ENCODE assay signal across 2 cellular contexts in the genomic region with DNA sequence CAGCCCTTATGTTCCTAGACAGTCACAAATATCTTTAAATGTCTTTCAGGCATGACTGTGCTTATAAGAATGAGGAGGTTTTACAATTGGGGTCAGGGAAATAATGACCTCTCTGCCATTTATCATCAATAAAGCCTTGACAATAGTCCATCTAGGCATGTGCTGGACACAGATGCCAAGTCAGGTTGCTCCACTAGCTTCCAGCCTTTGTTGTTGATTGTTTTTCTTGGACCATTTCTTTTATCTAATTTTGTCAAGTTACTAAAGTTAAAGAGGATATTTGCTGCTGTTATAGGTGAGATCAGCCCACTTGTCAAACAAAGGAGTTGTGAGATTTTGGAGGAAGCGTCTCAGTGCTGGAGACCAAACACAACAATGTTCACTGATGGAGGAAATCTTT.
TF ChIP-seq lines count a peak whose summit lies in the region.

No MANE protein-coding gene starts in this region.

TF ChIP-seq in endothelial cell of umbilical vein, 7 proteins besides CTCF, POLR2A, EP300 and RAD21 (continued from another document):
- TF ChIP-seq, protein P1, sequence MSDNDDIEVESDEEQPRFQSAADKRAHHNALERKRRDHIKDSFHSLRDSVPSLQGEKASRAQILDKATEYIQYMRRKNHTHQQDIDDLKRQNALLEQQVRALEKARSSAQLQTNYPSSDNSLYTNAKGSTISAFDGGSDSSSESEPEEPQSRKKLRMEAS (IDR thresholded peaks at IDR 0.05; ENCODE audit: insufficient read depth, insufficient read length), result no peak

TF ChIP-seq in neural cell, 6 proteins besides CTCF, POLR2A, EP300 and RAD21 (continued from another document):
- TF ChIP-seq, protein P2, sequence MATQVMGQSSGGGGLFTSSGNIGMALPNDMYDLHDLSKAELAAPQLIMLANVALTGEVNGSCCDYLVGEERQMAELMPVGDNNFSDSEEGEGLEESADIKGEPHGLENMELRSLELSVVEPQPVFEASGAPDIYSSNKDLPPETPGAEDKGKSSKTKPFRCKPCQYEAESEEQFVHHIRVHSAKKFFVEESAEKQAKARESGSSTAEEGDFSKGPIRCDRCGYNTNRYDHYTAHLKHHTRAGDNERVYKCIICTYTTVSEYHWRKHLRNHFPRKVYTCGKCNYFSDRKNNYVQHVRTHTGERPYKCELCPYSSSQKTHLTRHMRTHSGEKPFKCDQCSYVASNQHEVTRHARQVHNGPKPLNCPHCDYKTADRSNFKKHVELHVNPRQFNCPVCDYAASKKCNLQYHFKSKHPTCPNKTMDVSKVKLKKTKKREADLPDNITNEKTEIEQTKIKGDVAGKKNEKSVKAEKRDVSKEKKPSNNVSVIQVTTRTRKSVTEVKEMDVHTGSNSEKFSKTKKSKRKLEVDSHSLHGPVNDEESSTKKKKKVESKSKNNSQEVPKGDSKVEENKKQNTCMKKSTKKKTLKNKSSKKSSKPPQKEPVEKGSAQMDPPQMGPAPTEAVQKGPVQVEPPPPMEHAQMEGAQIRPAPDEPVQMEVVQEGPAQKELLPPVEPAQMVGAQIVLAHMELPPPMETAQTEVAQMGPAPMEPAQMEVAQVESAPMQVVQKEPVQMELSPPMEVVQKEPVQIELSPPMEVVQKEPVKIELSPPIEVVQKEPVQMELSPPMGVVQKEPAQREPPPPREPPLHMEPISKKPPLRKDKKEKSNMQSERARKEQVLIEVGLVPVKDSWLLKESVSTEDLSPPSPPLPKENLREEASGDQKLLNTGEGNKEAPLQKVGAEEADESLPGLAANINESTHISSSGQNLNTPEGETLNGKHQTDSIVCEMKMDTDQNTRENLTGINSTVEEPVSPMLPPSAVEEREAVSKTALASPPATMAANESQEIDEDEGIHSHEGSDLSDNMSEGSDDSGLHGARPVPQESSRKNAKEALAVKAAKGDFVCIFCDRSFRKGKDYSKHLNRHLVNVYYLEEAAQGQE (IDR thresholded peaks at IDR 0.05; ENCODE audit: borderline replicate concordance), result no peak
- no peak for TF ChIP-seq MXI1 (conservative IDR thresholded peaks at IDR 0.05; ENCODE audit: poor library complexity, severe bottlenecking)
- TF ChIP-seq TAF1 (IDR thresholded peaks at IDR 0.05; ENCODE audit: low read depth), result no peak
- no peak for TF ChIP-seq EZH2 (IDR thresholded peaks at IDR 0.05; ENCODE audit: borderline replicate concordance, insufficient read depth, low read length, poor library complexity, severe bottlenecking)
